ENCODE assay signal across 8 cellular contexts in genomic region chr20:41692479-41693135, GRCh38.
DNase-seq lines count a peak whose midpoint lies in the region; ATAC-seq and TF ChIP-seq lines count a peak whose summit lies in the region.

No MANE protein-coding gene starts in this region.

- DNase-seq in Ammon's horn (ENCODE audit: low spot score), result peak; percentile 92
- peak; percentile 92 for DNase-seq in NCI-H82 treated with DMSO at 0.1 percent for 48 hours (lab: John Stamatoyannopoulos, UW; ENCODE audit: unreplicated experiment)
- DNase-seq in activated T-cell treated with anti-CD3 and anti-CD28 coated beads for 1 hour (ENCODE audit: low read depth), result peak; percentile 58
- DNase-seq in epithelial cell of esophagus (ENCODE audit: low read depth), result peak; percentile 39
- peak; percentile 73 for DNase-seq in middle frontal gyrus (ENCODE audit: extremely low spot score, low spot score)
- peak; percentile 39 to 54 for DNase-seq in stimulated activated CD8-positive, alpha-beta memory T cell treated with anti-CD3 and anti-CD28 coated beads, Interleukin-2, amount 100 ng/mL, for 1 hour (ENCODE audit: low read depth in 2 of 2)

- no peak for TF ChIP-seq CTCF in epithelial cell of esophagus (IDR thresholded peaks at IDR 0.05; ENCODE audit: insufficient read depth, low read depth, low read length, missing control alignments)

- peak overlapping the region; percentile 70 for H3K4me3 ChIP-seq in epithelial cell of esophagus (ENCODE audit: low read length)

- ATAC-seq in GM19351 (IDR thresholded peaks at IDR 0.05; ENCODE audit: unreplicated experiment) (peak; percentile 51), HG03460 (IDR thresholded peaks at IDR 0.05; ENCODE audit: unreplicated experiment) (peak; percentile 46)

Comparison
In these comparisons a context has a peak if more than half of its experiments do, and no peak if none do; other contexts are left out.
1. Peak in every context shown above with its lines: DNase-seq, ATAC-seq and H3K4me3 ChIP-seq.
2. DNase-seq: peak in every context shown above with its lines; median percentile 92 in Ammon's horn; 92 in NCI-H82 treated with DMSO at 0.1 percent for 48 hours; 73 in middle frontal gyrus; 58 in activated T-cell treated with anti-CD3 and anti-CD28 coated beads for 1 hour; 46 in stimulated activated CD8-positive, alpha-beta memory T cell treated with anti-CD3 and anti-CD28 coated beads, Interleukin-2, amount 100 ng/mL, for 1 hour; 39 in epithelial cell of esophagus.